ENCODE assay signal across 8 cellular contexts in genomic region chr7:39854616-39855324, GRCh38.
DNase-seq lines count a peak whose midpoint lies in the region; ATAC-seq, FAIRE-seq and TF ChIP-seq lines count a peak whose summit lies in the region.
"Not testable (repeated sequence)": the region's sequence is repeated elsewhere in the genome, so short reads cannot be mapped to it uniquely, and the experiment has no call there.

No MANE protein-coding gene starts in this region.

- H2AFZ ChIP-seq in HepG2 (ENCODE audit: low read length), result not testable (repeated sequence)

- FAIRE-seq in HepG2 (lab: Jason Lieb, UNC), result not testable (repeated sequence)

- not testable (repeated sequence) for H3K4me1 Mint-ChIP-seq in activated T-cell treated with anti-CD3 and anti-CD28 coated beads, Interleukin-2, amount 50 U/mL, for 4 hours (ENCODE audit: low read depth); effector memory CD8-positive, alpha-beta T cell (ENCODE audit: low read depth in 2 of 2)

- not testable (repeated sequence) for H3K27me3 ChIP-seq in HL-60 (ENCODE audit: insufficient read depth, poor library complexity, severe bottlenecking); HepG2 (ENCODE audit: control insufficient read depth in 1 of 2, insufficient read depth in 2 of 2, low read length in 2 of 2)
- peaks cover 0 to 15% (median 0%) of the 10 kb centered on the region in 7 donors for H3K27me3 ChIP-seq in spleen (replicated peaks in 1 of 7)

- BruUV-seq in HepG2 (replicated peaks; lab: Mats Ljungman, UMichigan), result not testable (repeated sequence)

- not testable (repeated sequence) for H3K27ac ChIP-seq in HL-60 (replicated peaks); HepG2 (ENCODE audit: extremely low read length, insufficient read depth, low read length); spleen

- TF ChIP-seq CTCF in AG10803 (conservative IDR thresholded peaks at IDR 0.05; ENCODE audit: low read length); HL-60 (IDR thresholded peaks at IDR 0.05; ENCODE audit: insufficient read depth, low read length); HepG2 (CRISPR knock-in tag; IDR thresholded peaks at IDR 0.05); spleen (IDR thresholded peaks at IDR 0.05 in 8 of 11, conservative IDR thresholded peaks at IDR 0.05 in 3 of 11): not testable (repeated sequence)

- TF ChIP-seq RAD21 in HepG2 (CRISPR knock-in tag; IDR thresholded peaks at IDR 0.05), result not testable (repeated sequence)

- H3K36me3 ChIP-seq in HepG2 (replicated peaks in 1 of 2; ENCODE audit: control insufficient read depth in 1 of 2, insufficient read depth in 2 of 2, low read length in 2 of 2); spleen: not testable (repeated sequence)

- peaks cover 20% of the 10 kb centered on the region for H3K27me3 Mint-ChIP-seq in activated T-cell treated with anti-CD3 and anti-CD28 coated beads, Interleukin-2, amount 50 U/mL, for 4 hours (ENCODE audit: low read depth)
- H3K27me3 Mint-ChIP-seq in effector memory CD8-positive, alpha-beta T cell, result peaks cover 27 to 42% of the 10 kb centered on the region in 2 donors

- intact Hi-C loops in HepG2 (cut with micrococcal nuclease; ENCODE audit: unreplicated experiment); spleen (cut with DNase I; ENCODE audit: low total_unique reads): not testable (repeated sequence)

- H3K9me3 ChIP-seq in HepG2 (ENCODE audit: low read length); spleen: not testable (repeated sequence)

- not testable (repeated sequence) for H3K9me3 Mint-ChIP-seq in activated T-cell treated with anti-CD3 and anti-CD28 coated beads, Interleukin-2, amount 50 U/mL, for 4 hours; effector memory CD8-positive, alpha-beta T cell

- H3K36me3 Mint-ChIP-seq in activated T-cell treated with anti-CD3 and anti-CD28 coated beads, Interleukin-2, amount 50 U/mL, for 4 hours (ENCODE audit: insufficient read depth); effector memory CD8-positive, alpha-beta T cell (ENCODE audit: insufficient read depth): not testable (repeated sequence)

- H3K4me3 ChIP-seq in AG10803 (ENCODE audit: low read length), result peak overlapping the region; percentile 35
- peak overlapping the region; percentile 21 for H3K4me3 ChIP-seq in HL-60 (replicated peaks; ENCODE audit: insufficient read depth, low read length)
- H3K4me3 ChIP-seq in HepG2 (replicated peaks in 1 of 3; ENCODE audit: insufficient read depth in 1 of 3, low read depth in 2 of 3, low read length in 3 of 3), result not testable (repeated sequence)
- H3K4me3 ChIP-seq in spleen, result peak overlapping the region in 7 of 8 donors; percentile 16 to 58 (median 25)

- WGBS in HepG2 (ENCODE audit: low lambda C conversion rate), result 51% methylated on average over 31 of the region's 36 CpGs
- 8 to 43% (median 14%) methylated on average over 18 to 36 of the region's 36 CpGs for WGBS in spleen, 5 donors

- ATAC-seq in GM19328 (IDR thresholded peaks at IDR 0.05; ENCODE audit: unreplicated experiment) (peak; percentile 47), HG02623 (IDR thresholded peaks at IDR 0.05; ENCODE audit: unreplicated experiment) (peak; percentile 67), HepG2 (peak; percentile 87)
- ATAC-seq in activated T-cell treated with anti-CD3 and anti-CD28 coated beads, Interleukin-2, amount 50 U/mL, for 4 hours, result peak; percentile 99 to 100
- peak; percentile 100 for ATAC-seq in effector memory CD8-positive, alpha-beta T cell (replicated peaks)

- H3K4me1 ChIP-seq in HepG2 (ENCODE audit: insufficient read depth, low read length); spleen: not testable (repeated sequence)

- not testable (repeated sequence) for H3K4me2 ChIP-seq in HepG2 (ENCODE audit: low read depth, low read length)

- H4K20me1 ChIP-seq in HepG2 (ENCODE audit: insufficient read depth, low read length), result not testable (repeated sequence)

- POLR2A ChIA-PET in HepG2 (lab: Yijun Ruan, JAX), result not testable (repeated sequence)

- TF ChIP-seq EP300 in HepG2 (IDR thresholded peaks at IDR 0.05; ENCODE audit: low read depth in 2 of 2, low read length in 2 of 2); HepG2 (CRISPR knock-in tag; IDR thresholded peaks at IDR 0.05; ENCODE audit: borderline replicate concordance): not testable (repeated sequence)

- peak overlapping the region in 1 of 2 donors; percentile 16 for H3K27ac Mint-ChIP-seq in effector memory CD8-positive, alpha-beta T cell

- in situ Hi-C loops in HepG2 (cut with HindIII; ENCODE audit: extremely low pct_ligation_motif_present, low pct_unique_long_range_greater_than_20kb), result not testable (repeated sequence)

- CTCF ChIA-PET in HepG2 (lab: Yijun Ruan, JAX; ENCODE audit: low intra/inter-chr PET ratio, low total read pairs), result not testable (repeated sequence)

- not testable (repeated sequence) for TF ChIP-seq POLR2A in HepG2 (IDR thresholded peaks at IDR 0.05; ENCODE audit: insufficient read depth in 1 of 2, low read depth in 2 of 2, low read length in 2 of 2); spleen (IDR thresholded peaks at IDR 0.05)

- H3K9ac ChIP-seq in HepG2 (ENCODE audit: insufficient read depth, low read depth, low read length), result not testable (repeated sequence)

- not testable (repeated sequence) for DNase-seq in AG10803 (ENCODE audit: low read depth); HL-60 (ENCODE audit: low read depth in 1 of 2, low spot score in 1 of 2); activated T-cell treated with anti-CD3 and anti-CD28 coated beads, Interleukin-2, amount 50 U/mL, for 4 hours; effector memory CD8-positive, alpha-beta T cell; HepG2 (ENCODE audit: low spot score); spleen

- not testable (repeated sequence) for H3K79me2 ChIP-seq in HepG2 (ENCODE audit: insufficient read depth, low read length)

- peak overlapping the region; percentile 65 for H3K4me3 Mint-ChIP-seq in activated T-cell treated with anti-CD3 and anti-CD28 coated beads, Interleukin-2, amount 50 U/mL, for 4 hours
- peak overlapping the region; percentile 40 to 72 for H3K4me3 Mint-ChIP-seq in effector memory CD8-positive, alpha-beta T cell

Comparison
In these comparisons a context has a peak if more than half of its experiments do, and no peak if none do; other contexts are left out.
1. ATAC-seq: peak in every context shown above with its lines; median percentile 100 in effector memory CD8-positive, alpha-beta T cell; 100 in activated T-cell treated with anti-CD3 and anti-CD28 coated beads, Interleukin-2, amount 50 U/mL, for 4 hours; 87 in HepG2; 67 in HG02623; 47 in GM19328.